In genomic region chr12:12333980-12334709, GRCh38 we compare ENCODE assay signal across 8 cellular contexts. TPM values are rescaled to one million over a fixed set of nuclear protein-coding genes. Genes with fewer than 3 reads are reported as not detected.
DNase-seq lines count a peak whose midpoint lies in the region; ATAC-seq and TF ChIP-seq lines count a peak whose summit lies in the region.

No MANE protein-coding gene starts in this region.

- H3K36me3 ChIP-seq in OCI-LY1 (ENCODE audit: insufficient read depth, low read length), result no peaks in the 10 kb centered on the region
- no peaks in the 10 kb centered on the region for H3K36me3 ChIP-seq in fibroblast of lung (ENCODE audit: control insufficient read depth, insufficient read depth, low read length)
- no peaks in the 10 kb centered on the region for H3K36me3 ChIP-seq in ovary

- H3K4me2 ChIP-seq in OCI-LY1 (ENCODE audit: low read length) (no peak overlapping the region), fibroblast of lung (ENCODE audit: extremely low read depth, insufficient read depth, low read length) (no peak overlapping the region)

- H3K9me3 ChIP-seq in OCI-LY1 (ENCODE audit: low read length), result no peaks in the 10 kb centered on the region
- no peaks in the 10 kb centered on the region for H3K9me3 ChIP-seq in fibroblast of lung (ENCODE audit: control insufficient read depth, insufficient read depth, low read depth, low read length)
- no peaks in the 10 kb centered on the region for H3K9me3 ChIP-seq in ovary

- intact Hi-C loops in ovary (cut with DNase I), result loop anchor here in 2 of 4 donors (5.0 to 10.0 kb wide), 2 partner anchors 252 to 749 kb away; no protein-coding TSS in a partner anchor

- H4K20me1 ChIP-seq in OCI-LY1 (ENCODE audit: insufficient read depth, low read length), result no peaks in the 10 kb centered on the region
- no peaks in the 10 kb centered on the region for H4K20me1 ChIP-seq in fibroblast of lung (ENCODE audit: control insufficient read depth, extremely low read depth, insufficient read depth, low read length)

- H3K4me3 Mint-ChIP-seq in activated T-cell treated with anti-CD3 and anti-CD28 coated beads, Interleukin-2, amount 50 U/mL, for 4 hours, result no peak overlapping the region

- ATAC-seq in HG03378 (IDR thresholded peaks at IDR 0.05; ENCODE audit: unreplicated experiment), result peak; percentile 67
- peak; percentile 30 to 82 for ATAC-seq in activated T-cell treated with anti-CD3 and anti-CD28 coated beads, Interleukin-2, amount 50 U/mL, for 4 hours
- no peak for ATAC-seq in HG03196 (IDR thresholded peaks at IDR 0.05; ENCODE audit: unreplicated experiment)
- no peak for ATAC-seq in HG03045 (IDR thresholded peaks at IDR 0.05; ENCODE audit: unreplicated experiment)

- peaks cover 21% of the 10 kb centered on the region for H3K4me1 Mint-ChIP-seq in activated T-cell treated with anti-CD3 and anti-CD28 coated beads, Interleukin-2, amount 50 U/mL, for 4 hours (ENCODE audit: low read depth)

- H2AFZ ChIP-seq in OCI-LY1 (ENCODE audit: low read length), result no peak overlapping the region
- H2AFZ ChIP-seq in fibroblast of lung (ENCODE audit: low read length), result no peak overlapping the region

- no peak for TF ChIP-seq POLR2A in ovary (IDR thresholded peaks at IDR 0.05)

- 49 to 51% (median 49%) methylated on average over 12 of the region's 12 CpGs for WGBS in ovary, 3 donors

- peaks cover 2% of the 10 kb centered on the region for H3K27me3 Mint-ChIP-seq in activated T-cell treated with anti-CD3 and anti-CD28 coated beads, Interleukin-2, amount 50 U/mL, for 4 hours (ENCODE audit: low read depth)

- H3F3A ChIP-seq in OCI-LY1 (ENCODE audit: insufficient read depth, low read length), result no peaks in the 10 kb centered on the region

- no peaks in the 10 kb centered on the region for H3K27me3 ChIP-seq in OCI-LY1 (ENCODE audit: insufficient read depth, low read length)
- no peaks in the 10 kb centered on the region for H3K27me3 ChIP-seq in fibroblast of lung (ENCODE audit: control insufficient read depth, insufficient read depth, low read length)
- no peaks in the 10 kb centered on the region for H3K27me3 ChIP-seq in ovary

- no peaks in the 10 kb centered on the region for H3K9me2 ChIP-seq in OCI-LY1 (ENCODE audit: low read depth, low read length)

- TF ChIP-seq EP300 in ovary (IDR thresholded peaks at IDR 0.05), result no peak

- H3K36me3 Mint-ChIP-seq in activated T-cell treated with anti-CD3 and anti-CD28 coated beads, Interleukin-2, amount 50 U/mL, for 4 hours (ENCODE audit: insufficient read depth), result no peaks in the 10 kb centered on the region

- TF ChIP-seq CTCF in GM10266 (IDR thresholded peaks at IDR 0.05; ENCODE audit: control insufficient read depth, insufficient read depth, low read depth, missing control alignments) (peak; percentile 86), OCI-LY1 (IDR thresholded peaks at IDR 0.05; ENCODE audit: low read length) (peak; percentile 89), fibroblast of lung (conservative IDR thresholded peaks at IDR 0.05 in 1 of 2, IDR thresholded peaks at IDR 0.05 in 1 of 2; ENCODE audit: low read depth in 1 of 2, low read length in 2 of 2) (peak; percentile 64 to 80), ovary (IDR thresholded peaks at IDR 0.05) (peak in 2 of 3 donors; percentile 41 to 48)

- H3K27ac ChIP-seq in OCI-LY1 (ENCODE audit: low read depth, low read length, poor library complexity, severe bottlenecking) (no peak overlapping the region), fibroblast of lung (ENCODE audit: insufficient read depth, low read length) (no peak overlapping the region), ovary (no peak overlapping the region)

- H3K9ac ChIP-seq in OCI-LY1 (ENCODE audit: low read length), result no peak overlapping the region
- no peak overlapping the region for H3K9ac ChIP-seq in fibroblast of lung (ENCODE audit: insufficient read depth, low read length)

- H3K4me3 ChIP-seq in OCI-LY1 (ENCODE audit: low read depth, low read length, poor library complexity, severe bottlenecking) (no peak overlapping the region), fibroblast of lung (replicated peaks in 1 of 4; ENCODE audit: control extremely low read depth in 1 of 4, insufficient read depth in 1 of 4, low read depth in 3 of 4, low read length in 4 of 4) (no peak overlapping the region), ovary (no peak overlapping the region)

- DNase-seq in GM10266 (ENCODE audit: extremely low spot score) (peak; percentile 77), fibroblast of lung (ENCODE audit: low read depth in 2 of 2) (peak; percentile 47 to 49), ovary (peak in 4 of 5 donors; percentile 35 to 50 (median 42))
- peak; percentile 55 for DNase-seq in activated T-cell treated with anti-CD3 and anti-CD28 coated beads, Interleukin-2, amount 50 U/mL, for 4 hours

- H3K9me3 Mint-ChIP-seq in activated T-cell treated with anti-CD3 and anti-CD28 coated beads, Interleukin-2, amount 50 U/mL, for 4 hours, result no peaks in the 10 kb centered on the region

- H3K79me2 ChIP-seq in OCI-LY1 (ENCODE audit: insufficient read depth, low read length) (no peaks in the 10 kb centered on the region), fibroblast of lung (ENCODE audit: control insufficient read depth, insufficient read depth, low read length) (no peaks in the 10 kb centered on the region)

- no peaks in the 10 kb centered on the region for H3K4me1 ChIP-seq in OCI-LY1 (ENCODE audit: insufficient read depth, low read length, severe bottlenecking)
- peaks cover 2% of the 10 kb centered on the region for H3K4me1 ChIP-seq in fibroblast of lung (ENCODE audit: control insufficient read depth, extremely low read depth, insufficient read depth, low read length)
- peaks cover 4% of the 10 kb centered on the region for H3K4me1 ChIP-seq in ovary (ENCODE audit: insufficient read depth)

RNA-seq across cellular contexts. Expression of gene MANSC1, which starts 15.9 kb away (rescaled TPM):
- total RNA-seq in activated T-cell treated with anti-CD3 and anti-CD28 coated beads, Interleukin-2, amount 50 U/mL, for 4 hours, result 1 to 10 TPM in 2 of 3 donors, under 1 TPM in 1; 0.79 to 2.5 (median 1.7) TPM
- total RNA-seq in fibroblast of lung (1.3 and 1.8 TPM in 2 replicates), ovary (10 to 100 TPM in 5 of 7 donors, 1 to 10 TPM in 2; 5.0 to 19.6 (median 17.2) TPM)
- polyA plus RNA-seq in fibroblast of lung (3.4 and 3.7 TPM in 2 replicates), ovary (10 to 100 TPM; 13.3 to 33.3 TPM)
- polyA plus RNA-seq in fibroblast of lung (2012), result 10.3 and 10.8 TPM in 2 replicates
- polyA minus RNA-seq in fibroblast of lung (ENCODE audit: low replicate concordance), result 7.3 and 10.4 TPM in 2 replicates

RNA-seq across cellular contexts. Expression of gene BORCS5, which starts 22.7 kb away (rescaled TPM):
- 10 to 100 TPM; 22.2 to 26.7 (median 23.6) TPM for total RNA-seq in activated T-cell treated with anti-CD3 and anti-CD28 coated beads, Interleukin-2, amount 50 U/mL, for 4 hours
- 14.4 and 15.7 TPM in 2 replicates for total RNA-seq in fibroblast of lung
- polyA plus RNA-seq in fibroblast of lung, result 13.5 and 17.9 TPM in 2 replicates
- polyA plus RNA-seq in fibroblast of lung (2012), result 5.7 and 9.4 TPM in 2 replicates
- 11.6 and 30.7 TPM in 2 replicates for polyA minus RNA-seq in fibroblast of lung (ENCODE audit: low replicate concordance)
- total RNA-seq in ovary, result 10 to 100 TPM in 6 of 7 donors, 1 to 10 TPM in 1; 6.2 to 20.4 (median 11.6) TPM
- polyA plus RNA-seq in ovary, result 1 to 10 TPM; 7.2 to 9.7 TPM

Comparison
In these comparisons a context has a peak if more than half of its experiments do, and no peak if none do; other contexts are left out.
1. ATAC-seq: peak in HG03378 (single experiment) and activated T-cell treated with anti-CD3 and anti-CD28 coated beads, Interleukin-2, amount 50 U/mL, for 4 hours (2 of 2); none in HG03196 (single experiment) and HG03045 (single experiment).
2. Peak in every context shown above with its lines, with median percentiles within 50 percentile points of each other: DNase-seq and CTCF ChIP-seq.